1 cellular context compared by ENCODE assay signal in genomic region chr15:72062319-72062718, GRCh38.
TF ChIP-seq lines count a peak whose summit lies in the region.

No MANE protein-coding gene starts in this region.

TF ChIP-seq in A549, 52 proteins besides CTCF, POLR2A, EP300 and RAD21 (continued from another document):
- TF ChIP-seq, protein P1, sequence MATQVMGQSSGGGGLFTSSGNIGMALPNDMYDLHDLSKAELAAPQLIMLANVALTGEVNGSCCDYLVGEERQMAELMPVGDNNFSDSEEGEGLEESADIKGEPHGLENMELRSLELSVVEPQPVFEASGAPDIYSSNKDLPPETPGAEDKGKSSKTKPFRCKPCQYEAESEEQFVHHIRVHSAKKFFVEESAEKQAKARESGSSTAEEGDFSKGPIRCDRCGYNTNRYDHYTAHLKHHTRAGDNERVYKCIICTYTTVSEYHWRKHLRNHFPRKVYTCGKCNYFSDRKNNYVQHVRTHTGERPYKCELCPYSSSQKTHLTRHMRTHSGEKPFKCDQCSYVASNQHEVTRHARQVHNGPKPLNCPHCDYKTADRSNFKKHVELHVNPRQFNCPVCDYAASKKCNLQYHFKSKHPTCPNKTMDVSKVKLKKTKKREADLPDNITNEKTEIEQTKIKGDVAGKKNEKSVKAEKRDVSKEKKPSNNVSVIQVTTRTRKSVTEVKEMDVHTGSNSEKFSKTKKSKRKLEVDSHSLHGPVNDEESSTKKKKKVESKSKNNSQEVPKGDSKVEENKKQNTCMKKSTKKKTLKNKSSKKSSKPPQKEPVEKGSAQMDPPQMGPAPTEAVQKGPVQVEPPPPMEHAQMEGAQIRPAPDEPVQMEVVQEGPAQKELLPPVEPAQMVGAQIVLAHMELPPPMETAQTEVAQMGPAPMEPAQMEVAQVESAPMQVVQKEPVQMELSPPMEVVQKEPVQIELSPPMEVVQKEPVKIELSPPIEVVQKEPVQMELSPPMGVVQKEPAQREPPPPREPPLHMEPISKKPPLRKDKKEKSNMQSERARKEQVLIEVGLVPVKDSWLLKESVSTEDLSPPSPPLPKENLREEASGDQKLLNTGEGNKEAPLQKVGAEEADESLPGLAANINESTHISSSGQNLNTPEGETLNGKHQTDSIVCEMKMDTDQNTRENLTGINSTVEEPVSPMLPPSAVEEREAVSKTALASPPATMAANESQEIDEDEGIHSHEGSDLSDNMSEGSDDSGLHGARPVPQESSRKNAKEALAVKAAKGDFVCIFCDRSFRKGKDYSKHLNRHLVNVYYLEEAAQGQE (IDR thresholded peaks at IDR 0.05): no peak
- TF ChIP-seq PHF8 (IDR thresholded peaks at IDR 0.05; ENCODE audit: borderline replicate concordance, low read depth) (no peak), POLR2AphosphoS2 (conservative IDR thresholded peaks at IDR 0.05; ENCODE audit: low read length) (no peak), HDAC2 (IDR thresholded peaks at IDR 0.05) (no peak), FOXS1 (CRISPR knock-in tag; IDR thresholded peaks at IDR 0.05) (no peak), MAFK (IDR thresholded peaks at IDR 0.05; ENCODE audit: partially characterized antibody) (no peak), EHMT2 (IDR thresholded peaks at IDR 0.05; ENCODE audit: low read depth) (no peak), JUNB (IDR thresholded peaks at IDR 0.05) (no peak)
- TF ChIP-seq, protein P2, sequence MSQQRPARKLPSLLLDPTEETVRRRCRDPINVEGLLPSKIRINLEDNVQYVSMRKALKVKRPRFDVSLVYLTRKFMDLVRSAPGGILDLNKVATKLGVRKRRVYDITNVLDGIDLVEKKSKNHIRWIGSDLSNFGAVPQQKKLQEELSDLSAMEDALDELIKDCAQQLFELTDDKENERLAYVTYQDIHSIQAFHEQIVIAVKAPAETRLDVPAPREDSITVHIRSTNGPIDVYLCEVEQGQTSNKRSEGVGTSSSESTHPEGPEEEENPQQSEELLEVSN (IDR thresholded peaks at IDR 0.05; ENCODE audit: borderline replicate concordance, low read depth): no peak
